ENCODE assay signal across 8 cellular contexts in the genomic region with DNA sequence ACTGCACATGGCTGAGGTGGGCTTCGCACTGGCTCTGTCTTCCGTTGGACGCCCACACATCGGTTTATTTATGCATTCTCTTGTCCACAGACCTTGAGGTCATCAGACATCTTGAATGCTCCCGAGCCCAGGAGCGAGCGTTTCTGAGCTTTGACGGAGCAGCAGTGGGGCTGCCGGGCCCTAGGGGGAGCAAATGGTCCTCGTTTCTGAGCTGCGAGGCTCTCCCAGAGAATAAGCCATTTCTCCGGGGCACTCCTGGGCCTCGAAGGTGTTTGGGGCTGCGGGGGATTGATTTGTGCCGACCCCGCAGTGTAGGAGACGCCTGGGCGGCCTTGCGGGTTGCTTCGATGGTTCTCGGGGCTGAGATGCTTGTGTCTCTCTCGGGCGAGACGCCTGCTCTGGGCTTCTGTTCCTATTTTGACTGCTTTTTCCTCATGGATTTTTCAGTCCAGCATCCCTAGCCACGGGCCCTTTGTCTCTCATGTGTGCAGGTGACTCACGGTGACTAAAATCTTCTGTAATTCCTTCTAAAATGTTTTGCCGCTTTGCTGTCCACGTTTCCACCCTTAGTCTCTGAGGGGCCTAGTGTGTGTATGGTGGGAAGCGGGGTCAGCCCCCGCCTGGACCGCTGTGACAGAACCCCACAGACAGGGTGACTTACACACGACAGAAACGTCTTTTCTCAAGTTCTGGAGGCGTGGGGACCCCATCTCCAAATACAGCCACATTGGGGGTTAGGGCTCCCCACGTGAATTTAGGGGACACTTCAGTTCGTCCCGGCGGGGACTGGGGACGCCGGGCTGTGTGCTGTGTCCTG.
A peak's percentile ranks its signal among the peaks of the same experiment; 100 is the strongest.
DNase-seq lines count a peak whose midpoint lies in the region; ATAC-seq and TF ChIP-seq lines count a peak whose summit lies in the region.

No MANE protein-coding gene starts in this region.

- peak overlapping the region; percentile 26 for H2BK20ac ChIP-seq in IMR-90 (ENCODE audit: low read depth, low read length)

- peak overlapping the region; percentile 73 for H3K4me3 Mint-ChIP-seq in progenitor cell of endocrine pancreas (ENCODE audit: low read depth)

- no peaks in the 10 kb centered on the region; the same call in 1 of the 2 replicates for H3K27me3 ChIP-seq in IMR-90 (ENCODE audit: control insufficient read depth, insufficient read depth, low read length)

- peak overlapping the region; percentile 94 for H2AFZ ChIP-seq in IMR-90 (replicated peaks; ENCODE audit: low read length, poor library complexity)

- no peaks in the 10 kb centered on the region for H3K36me3 ChIP-seq in IMR-90 (ENCODE audit: control insufficient read depth, insufficient read depth, low read length)

- 15% methylated on average over 19 of the region's 40 CpGs; no CpG with 5 or more reads in 1 of the 2 experiments for WGBS in IMR-90 (ENCODE audit: extremely low coverage in 2 of 2, insufficient read length in 1 of 2), 2 experiments

- peak overlapping the region; percentile 81 for H4K5ac ChIP-seq in IMR-90 (ENCODE audit: low read depth, low read length)

- H2AK9ac ChIP-seq in IMR-90 (replicated peaks; ENCODE audit: low read depth, low read length, poor library complexity): peak overlapping the region; percentile 94

- dilution Hi-C loops in IMR-90 (cut with HindIII; ENCODE audit: low sequenced_read_pairs, unreplicated experiment): no loop called here

- H2BK5ac ChIP-seq in IMR-90 (ENCODE audit: low read depth, low read length, poor library complexity, severe bottlenecking): peak overlapping the region; percentile 66

- H3K27ac ChIP-seq in IMR-90 (ENCODE audit: insufficient read depth, low read length): peak overlapping the region; percentile 57

- no TSS peak for BruUV-seq in IMR-90 (replicated peaks; lab: Mats Ljungman, UMichigan)

- peak overlapping the region; percentile 77 for H2BK120ac ChIP-seq in IMR-90 (ENCODE audit: low read depth, low read length)

- H3K4me1 Mint-ChIP-seq in progenitor cell of endocrine pancreas (ENCODE audit: low read depth): peaks cover 30% of the 10 kb centered on the region

- peak overlapping the region; percentile 71; the same call in 1 of the 2 replicates for H4K91ac ChIP-seq in IMR-90 (ENCODE audit: insufficient read depth, low read depth, low read length)

- peak overlapping the region; percentile 79 for H3K4me2 ChIP-seq in IMR-90 (ENCODE audit: low read depth, low read length)

- peak; percentile 72 for TF ChIP-seq RAD21 in IMR-90 (IDR thresholded peaks at IDR 0.05; ENCODE audit: low read length)

- peak overlapping the region; percentile 30; the same call in 1 of the 3 replicates for H2BK15ac ChIP-seq in IMR-90 (ENCODE audit: low read depth, low read length)

- H3K18ac ChIP-seq in IMR-90 (ENCODE audit: low read depth, low read length): peak overlapping the region; percentile 8

- H3K4me3 ChIP-seq in IMR-90 (ENCODE audit: insufficient read depth, low read depth, low read length): peak overlapping the region; percentile 37

- no peaks in the 10 kb centered on the region for H3K9me3 ChIP-seq in IMR-90 (ENCODE audit: control insufficient read depth, insufficient read depth, low read length)

- H3K27me3 Mint-ChIP-seq in progenitor cell of endocrine pancreas: no peaks in the 10 kb centered on the region

- H3K9ac ChIP-seq in IMR-90 (ENCODE audit: low read depth, low read length): peak overlapping the region; percentile 41

- H3K23ac ChIP-seq in IMR-90 (ENCODE audit: low read depth, low read length): peak overlapping the region; percentile 25; the same call in 1 of the 2 replicates

- peak overlapping the region; percentile 75 for H3K14ac ChIP-seq in IMR-90 (replicated peaks; ENCODE audit: low read depth, low read length)

- no peak overlapping the region; the same call in 1 of the 2 replicates for H2AK5ac ChIP-seq in IMR-90 (ENCODE audit: low read depth, low read length)

- peak; percentile 96 for TF ChIP-seq POLR2A in IMR-90 (IDR thresholded peaks at IDR 0.05; ENCODE audit: low read depth, low read length)

- no peaks in the 10 kb centered on the region for H4K20me1 ChIP-seq in IMR-90 (ENCODE audit: insufficient read depth, low read length)

- CTCF ChIA-PET in IMR-90 (lab: Yijun Ruan, JAX): interaction anchor here (0.5 to 1.2 kb wide), 3 partner anchors 16 to 42 kb away, joined by 3 to 9 read pairs (median 4); no protein-coding TSS in a partner anchor

- DNase-seq in D341Med (ENCODE audit: low spot score): peak; percentile 66
- peak; percentile 85 for DNase-seq in IMR-90
- peak; percentile 42 for DNase-seq in activated naive CD4-positive, alpha-beta T cell treated with anti-CD3 and anti-CD28 coated beads, Interleukin-2, amount 50 U/mL, for 16 hours
- DNase-seq in Right ventricle myocardium superior: peak; percentile 56
- no peak for DNase-seq in progenitor cell of endocrine pancreas (ENCODE audit: low spot score, unreplicated experiment)
- no peak for DNase-seq in NCI-H226
- DNase-seq in NCI-H774 (lab: John Stamatoyannopoulos, UW): no peak
- DNase-seq in NCI-H2081 (lab: John Stamatoyannopoulos, UW): no peak

- in situ Hi-C loops in IMR-90 (cut with MboI; ENCODE audit: low sequenced_read_pairs): no loop called here

- ATAC-seq in IMR-90 (ENCODE audit: low read depth) (peak; percentile 6; the same call in 1 of the 2 replicates), Right ventricle myocardium superior (ENCODE audit: poor library complexity) (peak; percentile 25)

- H3K4me1 ChIP-seq in IMR-90 (ENCODE audit: control insufficient read depth, insufficient read depth, low read length): peaks cover 16% of the 10 kb centered on the region

- no peaks in the 10 kb centered on the region for H3K9me3 Mint-ChIP-seq in progenitor cell of endocrine pancreas (ENCODE audit: low read depth)

- peak overlapping the region; percentile 68 to 94 for H4K8ac ChIP-seq in IMR-90 (ENCODE audit: low read depth in 2 of 2, low read length in 2 of 2)

- no peaks in the 10 kb centered on the region for H3K79me1 ChIP-seq in IMR-90 (ENCODE audit: low read depth in 1 of 2, low read length in 2 of 2)

- intact Hi-C loops in IMR-90 (cut with micrococcal nuclease) (no loop called here), Right ventricle myocardium superior (cut with DNase I) (no loop called here)

- POLR2A ChIA-PET in IMR-90 (lab: Charles Lee; ENCODE audit: unreplicated experiment): interaction anchor here (0.5 kb wide), 1 partner anchor 14 kb away, joined by 9 read pairs; no protein-coding TSS in a partner anchor

- peak overlapping the region; percentile 89 for H3K27ac Mint-ChIP-seq in progenitor cell of endocrine pancreas

- peak; percentile 78 for TF ChIP-seq CTCF in IMR-90 (conservative IDR thresholded peaks at IDR 0.05; ENCODE audit: low read depth, low read length)
- peak; percentile 40 for TF ChIP-seq CTCF in progenitor cell of endocrine pancreas (IDR thresholded peaks at IDR 0.05; ENCODE audit: unreplicated experiment)

- H3K4ac ChIP-seq in IMR-90 (ENCODE audit: low read depth, low read length): peak overlapping the region; percentile 83

- H3K9me1 ChIP-seq in IMR-90 (ENCODE audit: insufficient read depth, low read length): peaks cover 5% of the 10 kb centered on the region

- H3K36me3 Mint-ChIP-seq in progenitor cell of endocrine pancreas (ENCODE audit: insufficient read depth): peaks cover 1% of the 10 kb centered on the region

- peak overlapping the region; percentile 27; the same call in 1 of the 2 replicates for H3K56ac ChIP-seq in IMR-90 (ENCODE audit: extremely low read depth, insufficient read depth, low read length)

TF ChIP-seq in IMR-90, 13 proteins besides CTCF, POLR2A, EP300 and RAD21:
- TF ChIP-seq, protein P1, sequence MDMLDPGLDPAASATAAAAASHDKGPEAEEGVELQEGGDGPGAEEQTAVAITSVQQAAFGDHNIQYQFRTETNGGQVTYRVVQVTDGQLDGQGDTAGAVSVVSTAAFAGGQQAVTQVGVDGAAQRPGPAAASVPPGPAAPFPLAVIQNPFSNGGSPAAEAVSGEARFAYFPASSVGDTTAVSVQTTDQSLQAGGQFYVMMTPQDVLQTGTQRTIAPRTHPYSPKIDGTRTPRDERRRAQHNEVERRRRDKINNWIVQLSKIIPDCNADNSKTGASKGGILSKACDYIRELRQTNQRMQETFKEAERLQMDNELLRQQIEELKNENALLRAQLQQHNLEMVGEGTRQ (IDR thresholded peaks at IDR 0.05; ENCODE audit: low read depth, low read length): no peak; the same call in 1 of the 2 replicates
- TF ChIP-seq CHD1 (IDR thresholded peaks at IDR 0.05; ENCODE audit: low read depth, low read length) (peak; percentile 85; the same call in 1 of the 2 replicates), RCOR1 (IDR thresholded peaks at IDR 0.05; ENCODE audit: insufficient replicate concordance, low read length) (peak; percentile 36), FOS (IDR thresholded peaks at IDR 0.05; ENCODE audit: low read depth, low read length) (no peak; the same call in 1 of the 2 replicates), SMC3 (IDR thresholded peaks at IDR 0.05; ENCODE audit: low read depth, low read length) (peak; percentile 52)

Comparison
In these comparisons a context has a peak if more than half of its experiments do, and no peak if none do; other contexts are left out.
1. DNase-seq: peak in D341Med (single experiment), IMR-90 (single experiment), activated naive CD4-positive, alpha-beta T cell treated with anti-CD3 and anti-CD28 coated beads, Interleukin-2, amount 50 U/mL, for 16 hours (single experiment) and Right ventricle myocardium superior (single experiment); none in progenitor cell of endocrine pancreas (single experiment), NCI-H226 (single experiment), NCI-H774 (single experiment) and NCI-H2081 (0 of 2).